In genomic region chr11:134068829-134069425, GRCh38 we compare ENCODE assay signal across 8 cellular contexts. TPM values are rescaled to one million over a fixed set of nuclear protein-coding genes. Genes with fewer than 3 reads are reported as not detected.
DNase-seq lines count a peak whose midpoint lies in the region; ATAC-seq and TF ChIP-seq lines count a peak whose summit lies in the region.

TSS of gene JAM3 (plus strand) at chr11:134069072. CDS start at chr11:134069084, 12 bp downstream.

- H3K4me1 Mint-ChIP-seq in IgD-negative memory B cell (peaks cover 26 to 43% (median 40%) of the 10 kb centered on the region in 3 donors), nephron progenitor cell (peaks cover 52% of the 10 kb centered on the region)

- TF ChIP-seq CTCF in nephron progenitor cell (IDR thresholded peaks at IDR 0.05) = no peak

- DNase-seq in COLO668 (lab: John Stamatoyannopoulos, UW; ENCODE audit: unreplicated experiment) (peak; percentile 98), SIG-M5 (lab: John Stamatoyannopoulos, UW) (peak; percentile 43), foreskin melanocyte (peak; percentile 84), nephron progenitor cell (peak; percentile 99)
- DNase-seq in activated naive CD4-positive, alpha-beta T cell (lab: John Stamatoyannopoulos, UW) = peak; percentile 81 to 97 (median 92)
- peak; percentile 93 for DNase-seq in stimulated activated naive CD4-positive, alpha-beta T cell treated with Interleukin-2 at 50 U/mL for 16 hours (lab: John Stamatoyannopoulos, UW)

- peak within 1 kb of the TSS; percentile 91 to 98 (median 96) for H3K4me3 Mint-ChIP-seq in IgD-negative memory B cell
- peak within 1 kb of the TSS; percentile 94 for H3K4me3 Mint-ChIP-seq in nephron progenitor cell

- no peaks in the 10 kb centered on the region for H3K9me3 Mint-ChIP-seq in IgD-negative memory B cell
- no peaks in the 10 kb centered on the region for H3K9me3 Mint-ChIP-seq in nephron progenitor cell

- peak; percentile 65 for ATAC-seq in GM21447 (IDR thresholded peaks at IDR 0.05; ENCODE audit: unreplicated experiment)

- H3K36me3 Mint-ChIP-seq in IgD-negative memory B cell (no peaks in the 10 kb centered on the region), nephron progenitor cell (ENCODE audit: low read depth) (no peaks in the 10 kb centered on the region)

- H3K27me3 Mint-ChIP-seq in IgD-negative memory B cell (peaks cover 6% of the 10 kb centered on the region), nephron progenitor cell (ENCODE audit: low read depth, poor library complexity) (peaks cover 31% of the 10 kb centered on the region)

- H3K27ac Mint-ChIP-seq in IgD-negative memory B cell (peak within 1 kb of the TSS; percentile 93 to 97 (median 94)), nephron progenitor cell (peak within 1 kb of the TSS; percentile 93)

RNA-seq across cellular contexts. Expression of gene JAM3, which starts in this region (rescaled TPM):
- polyA plus RNA-seq in IgD-negative memory B cell = 17.6 TPM

Comparison
In these comparisons a context has a peak if more than half of its experiments do, and no peak if none do; other contexts are left out.
1. Peak in every context shown above with its lines: DNase-seq and ATAC-seq.
2. DNase-seq: peak in every context shown above with its lines; median percentile 99 in nephron progenitor cell; 98 in COLO668; 93 in stimulated activated naive CD4-positive, alpha-beta T cell treated with Interleukin-2 at 50 U/mL for 16 hours; 92 in activated naive CD4-positive, alpha-beta T cell; 84 in foreskin melanocyte; 43 in SIG-M5.